ENCODE assay signal across 1 cellular context in the genomic region with DNA sequence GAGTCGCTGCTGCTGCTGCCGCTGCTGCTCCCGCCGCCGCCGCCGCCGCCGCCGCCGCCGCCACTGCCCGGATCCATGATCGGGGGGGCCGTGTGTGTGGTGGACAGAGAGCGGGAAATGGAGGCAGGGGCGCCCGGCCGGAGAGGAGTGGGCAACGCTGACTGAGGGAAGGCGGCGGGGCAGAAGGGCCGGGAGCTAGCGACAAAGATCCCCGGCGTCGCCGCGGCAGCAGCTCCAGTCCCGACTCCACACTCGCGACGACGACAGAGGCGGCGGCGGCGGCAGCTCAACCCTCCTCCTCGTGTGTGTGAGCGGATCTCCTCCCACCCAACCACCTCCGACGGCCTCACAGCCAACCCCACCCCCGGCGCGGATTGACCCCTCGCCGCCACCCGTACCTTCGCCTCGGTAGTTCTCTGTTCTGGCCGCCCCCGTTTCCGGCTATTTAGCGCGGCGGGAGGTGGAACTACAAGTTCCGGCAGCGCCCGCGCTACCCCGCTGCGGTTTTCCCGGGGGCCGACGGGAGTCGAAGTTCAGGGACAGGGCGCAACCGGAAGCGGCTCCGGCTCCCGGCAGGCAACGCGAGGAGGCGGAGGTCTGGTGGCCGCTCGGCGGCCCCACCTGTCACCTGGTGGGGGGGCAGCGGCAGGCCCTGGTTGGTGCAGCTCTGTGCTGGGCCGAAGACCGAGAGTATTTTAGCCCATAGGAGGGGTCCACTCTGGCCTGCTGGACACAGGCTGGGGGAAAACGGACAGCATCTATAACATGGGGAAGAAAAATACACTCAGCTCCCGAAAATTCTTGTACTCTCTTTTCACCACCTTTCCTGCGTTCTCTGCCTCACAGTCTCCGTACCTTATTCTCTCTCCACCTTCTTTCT.
TF ChIP-seq lines count a peak whose summit lies in the region.

A gene (minus strand): TSS at position 313 of the 880 bp plus-strand sequence. CDS start 236 bp downstream, at position 77.

TF ChIP-seq in GM12878, 131 proteins besides CTCF, POLR2A, EP300 and RAD21 (continued from another document and continues in another):
- TF ChIP-seq, protein P1, sequence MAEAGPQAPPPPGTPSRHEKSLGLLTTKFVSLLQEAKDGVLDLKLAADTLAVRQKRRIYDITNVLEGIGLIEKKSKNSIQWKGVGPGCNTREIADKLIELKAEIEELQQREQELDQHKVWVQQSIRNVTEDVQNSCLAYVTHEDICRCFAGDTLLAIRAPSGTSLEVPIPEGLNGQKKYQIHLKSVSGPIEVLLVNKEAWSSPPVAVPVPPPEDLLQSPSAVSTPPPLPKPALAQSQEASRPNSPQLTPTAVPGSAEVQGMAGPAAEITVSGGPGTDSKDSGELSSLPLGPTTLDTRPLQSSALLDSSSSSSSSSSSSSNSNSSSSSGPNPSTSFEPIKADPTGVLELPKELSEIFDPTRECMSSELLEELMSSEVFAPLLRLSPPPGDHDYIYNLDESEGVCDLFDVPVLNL (IDR thresholded peaks at IDR 0.05; ENCODE audit: low read depth, low read length): no peak; the same call in 1 of the 2 replicates
- no peak for TF ChIP-seq FOS (IDR thresholded peaks at IDR 0.05; ENCODE audit: borderline replicate concordance, extremely low read depth, insufficient read length)
- TF ChIP-seq ESRRA (IDR thresholded peaks at IDR 0.05; ENCODE audit: low read length): 0 out of 2 replicates have a peak, but pooled peaks have one; percentile 36
- peak; percentile 32; the same call in 1 of the 2 replicates for TF ChIP-seq LARP7 (IDR thresholded peaks at IDR 0.05)
- TF ChIP-seq, protein P2, sequence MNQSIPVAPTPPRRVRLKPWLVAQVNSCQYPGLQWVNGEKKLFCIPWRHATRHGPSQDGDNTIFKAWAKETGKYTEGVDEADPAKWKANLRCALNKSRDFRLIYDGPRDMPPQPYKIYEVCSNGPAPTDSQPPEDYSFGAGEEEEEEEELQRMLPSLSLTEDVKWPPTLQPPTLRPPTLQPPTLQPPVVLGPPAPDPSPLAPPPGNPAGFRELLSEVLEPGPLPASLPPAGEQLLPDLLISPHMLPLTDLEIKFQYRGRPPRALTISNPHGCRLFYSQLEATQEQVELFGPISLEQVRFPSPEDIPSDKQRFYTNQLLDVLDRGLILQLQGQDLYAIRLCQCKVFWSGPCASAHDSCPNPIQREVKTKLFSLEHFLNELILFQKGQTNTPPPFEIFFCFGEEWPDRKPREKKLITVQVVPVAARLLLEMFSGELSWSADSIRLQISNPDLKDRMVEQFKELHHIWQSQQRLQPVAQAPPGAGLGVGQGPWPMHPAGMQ (IDR thresholded peaks at IDR 0.05; ENCODE audit: borderline replicate concordance): no peak
- peak; percentile 83 for TF ChIP-seq CREB1 (IDR thresholded peaks at IDR 0.05; ENCODE audit: low read depth)
- TF ChIP-seq POU2F2 (IDR thresholded peaks at IDR 0.05; ENCODE audit: borderline replicate concordance, low read depth, low read length): 0 out of 3 replicates have a peak, but pooled peaks have one; percentile 0
- no peak for TF ChIP-seq NFXL1 (IDR thresholded peaks at IDR 0.05; ENCODE audit: borderline replicate concordance)
- TF ChIP-seq MEF2B (IDR thresholded peaks at IDR 0.05; ENCODE audit: partially characterized antibody, poor library complexity, severe bottlenecking): peak; percentile 31
- peak; percentile 28; the same call in 1 of the 2 replicates for TF ChIP-seq MTA2 (IDR thresholded peaks at IDR 0.05; ENCODE audit: low read depth)
- TF ChIP-seq CEBPB (IDR thresholded peaks at IDR 0.05; ENCODE audit: borderline replicate concordance in 1 of 2, low read depth in 2 of 2, low read length in 2 of 2): no peak
- TF ChIP-seq MXI1 (IDR thresholded peaks at IDR 0.05; ENCODE audit: low read depth, low read length): peak; percentile 77
- no peak for TF ChIP-seq SPI1 (IDR thresholded peaks at IDR 0.05; ENCODE audit: borderline replicate concordance, insufficient read depth, low read depth, low read length)
- no peak for TF ChIP-seq RCOR1 (conservative IDR thresholded peaks at IDR 0.05; ENCODE audit: low read depth, low read length)
- no peak for TF ChIP-seq CHD4 (IDR thresholded peaks at IDR 0.05)
- TF ChIP-seq ZNF274 (IDR thresholded peaks at IDR 0.05; ENCODE audit: insufficient read depth, insufficient read length): no peak
- TF ChIP-seq STAT3 (IDR thresholded peaks at IDR 0.05; ENCODE audit: low read depth, low read length): no peak
- TF ChIP-seq ATF7 (IDR thresholded peaks at IDR 0.05; ENCODE audit: low read depth): peak; percentile 72
- TF ChIP-seq, protein P3, sequence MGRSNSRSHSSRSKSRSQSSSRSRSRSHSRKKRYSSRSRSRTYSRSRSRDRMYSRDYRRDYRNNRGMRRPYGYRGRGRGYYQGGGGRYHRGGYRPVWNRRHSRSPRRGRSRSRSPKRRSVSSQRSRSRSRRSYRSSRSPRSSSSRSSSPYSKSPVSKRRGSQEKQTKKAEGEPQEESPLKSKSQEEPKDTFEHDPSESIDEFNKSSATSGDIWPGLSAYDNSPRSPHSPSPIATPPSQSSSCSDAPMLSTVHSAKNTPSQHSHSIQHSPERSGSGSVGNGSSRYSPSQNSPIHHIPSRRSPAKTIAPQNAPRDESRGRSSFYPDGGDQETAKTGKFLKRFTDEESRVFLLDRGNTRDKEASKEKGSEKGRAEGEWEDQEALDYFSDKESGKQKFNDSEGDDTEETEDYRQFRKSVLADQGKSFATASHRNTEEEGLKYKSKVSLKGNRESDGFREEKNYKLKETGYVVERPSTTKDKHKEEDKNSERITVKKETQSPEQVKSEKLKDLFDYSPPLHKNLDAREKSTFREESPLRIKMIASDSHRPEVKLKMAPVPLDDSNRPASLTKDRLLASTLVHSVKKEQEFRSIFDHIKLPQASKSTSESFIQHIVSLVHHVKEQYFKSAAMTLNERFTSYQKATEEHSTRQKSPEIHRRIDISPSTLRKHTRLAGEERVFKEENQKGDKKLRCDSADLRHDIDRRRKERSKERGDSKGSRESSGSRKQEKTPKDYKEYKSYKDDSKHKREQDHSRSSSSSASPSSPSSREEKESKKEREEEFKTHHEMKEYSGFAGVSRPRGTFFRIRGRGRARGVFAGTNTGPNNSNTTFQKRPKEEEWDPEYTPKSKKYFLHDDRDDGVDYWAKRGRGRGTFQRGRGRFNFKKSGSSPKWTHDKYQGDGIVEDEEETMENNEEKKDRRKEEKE (IDR thresholded peaks at IDR 0.05): no peak
- TF ChIP-seq EED (IDR thresholded peaks at IDR 0.05; ENCODE audit: low read depth): peak; percentile 40; the same call in 1 of the 2 replicates
- no peak for TF ChIP-seq PML (IDR thresholded peaks at IDR 0.05; ENCODE audit: low read length)
- peak; percentile 93 for TF ChIP-seq TCF3 (IDR thresholded peaks at IDR 0.05; ENCODE audit: borderline replicate concordance, insufficient read depth, low read depth, low read length)
- peak; percentile 97 for TF ChIP-seq TARDBP (IDR thresholded peaks at IDR 0.05; ENCODE audit: borderline replicate concordance)
- TF ChIP-seq, protein P4, sequence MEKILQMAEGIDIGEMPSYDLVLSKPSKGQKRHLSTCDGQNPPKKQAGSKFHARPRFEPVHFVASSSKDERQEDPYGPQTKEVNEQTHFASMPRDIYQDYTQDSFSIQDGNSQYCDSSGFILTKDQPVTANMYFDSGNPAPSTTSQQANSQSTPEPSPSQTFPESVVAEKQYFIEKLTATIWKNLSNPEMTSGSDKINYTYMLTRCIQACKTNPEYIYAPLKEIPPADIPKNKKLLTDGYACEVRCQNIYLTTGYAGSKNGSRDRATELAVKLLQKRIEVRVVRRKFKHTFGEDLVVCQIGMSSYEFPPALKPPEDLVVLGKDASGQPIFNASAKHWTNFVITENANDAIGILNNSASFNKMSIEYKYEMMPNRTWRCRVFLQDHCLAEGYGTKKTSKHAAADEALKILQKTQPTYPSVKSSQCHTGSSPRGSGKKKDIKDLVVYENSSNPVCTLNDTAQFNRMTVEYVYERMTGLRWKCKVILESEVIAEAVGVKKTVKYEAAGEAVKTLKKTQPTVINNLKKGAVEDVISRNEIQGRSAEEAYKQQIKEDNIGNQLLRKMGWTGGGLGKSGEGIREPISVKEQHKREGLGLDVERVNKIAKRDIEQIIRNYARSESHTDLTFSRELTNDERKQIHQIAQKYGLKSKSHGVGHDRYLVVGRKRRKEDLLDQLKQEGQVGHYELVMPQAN (conservative IDR thresholded peaks at IDR 0.05): peak; percentile 75
- TF ChIP-seq YY1 (IDR thresholded peaks at IDR 0.05; ENCODE audit: low read depth, low read length): peak; percentile 82
- TF ChIP-seq ZNF217 (IDR thresholded peaks at IDR 0.05): no peak
- TF ChIP-seq, protein P5, sequence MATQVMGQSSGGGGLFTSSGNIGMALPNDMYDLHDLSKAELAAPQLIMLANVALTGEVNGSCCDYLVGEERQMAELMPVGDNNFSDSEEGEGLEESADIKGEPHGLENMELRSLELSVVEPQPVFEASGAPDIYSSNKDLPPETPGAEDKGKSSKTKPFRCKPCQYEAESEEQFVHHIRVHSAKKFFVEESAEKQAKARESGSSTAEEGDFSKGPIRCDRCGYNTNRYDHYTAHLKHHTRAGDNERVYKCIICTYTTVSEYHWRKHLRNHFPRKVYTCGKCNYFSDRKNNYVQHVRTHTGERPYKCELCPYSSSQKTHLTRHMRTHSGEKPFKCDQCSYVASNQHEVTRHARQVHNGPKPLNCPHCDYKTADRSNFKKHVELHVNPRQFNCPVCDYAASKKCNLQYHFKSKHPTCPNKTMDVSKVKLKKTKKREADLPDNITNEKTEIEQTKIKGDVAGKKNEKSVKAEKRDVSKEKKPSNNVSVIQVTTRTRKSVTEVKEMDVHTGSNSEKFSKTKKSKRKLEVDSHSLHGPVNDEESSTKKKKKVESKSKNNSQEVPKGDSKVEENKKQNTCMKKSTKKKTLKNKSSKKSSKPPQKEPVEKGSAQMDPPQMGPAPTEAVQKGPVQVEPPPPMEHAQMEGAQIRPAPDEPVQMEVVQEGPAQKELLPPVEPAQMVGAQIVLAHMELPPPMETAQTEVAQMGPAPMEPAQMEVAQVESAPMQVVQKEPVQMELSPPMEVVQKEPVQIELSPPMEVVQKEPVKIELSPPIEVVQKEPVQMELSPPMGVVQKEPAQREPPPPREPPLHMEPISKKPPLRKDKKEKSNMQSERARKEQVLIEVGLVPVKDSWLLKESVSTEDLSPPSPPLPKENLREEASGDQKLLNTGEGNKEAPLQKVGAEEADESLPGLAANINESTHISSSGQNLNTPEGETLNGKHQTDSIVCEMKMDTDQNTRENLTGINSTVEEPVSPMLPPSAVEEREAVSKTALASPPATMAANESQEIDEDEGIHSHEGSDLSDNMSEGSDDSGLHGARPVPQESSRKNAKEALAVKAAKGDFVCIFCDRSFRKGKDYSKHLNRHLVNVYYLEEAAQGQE (IDR thresholded peaks at IDR 0.05; ENCODE audit: low read depth, low read length): no peak
- peak in 1 of 2 experiments; percentile 80; a peak in 2 of 3 replicates for TF ChIP-seq EGR1 (IDR thresholded peaks at IDR 0.05; ENCODE audit: borderline replicate concordance in 1 of 2, low read depth in 2 of 2, low read length in 2 of 2)
- TF ChIP-seq, protein P6, sequence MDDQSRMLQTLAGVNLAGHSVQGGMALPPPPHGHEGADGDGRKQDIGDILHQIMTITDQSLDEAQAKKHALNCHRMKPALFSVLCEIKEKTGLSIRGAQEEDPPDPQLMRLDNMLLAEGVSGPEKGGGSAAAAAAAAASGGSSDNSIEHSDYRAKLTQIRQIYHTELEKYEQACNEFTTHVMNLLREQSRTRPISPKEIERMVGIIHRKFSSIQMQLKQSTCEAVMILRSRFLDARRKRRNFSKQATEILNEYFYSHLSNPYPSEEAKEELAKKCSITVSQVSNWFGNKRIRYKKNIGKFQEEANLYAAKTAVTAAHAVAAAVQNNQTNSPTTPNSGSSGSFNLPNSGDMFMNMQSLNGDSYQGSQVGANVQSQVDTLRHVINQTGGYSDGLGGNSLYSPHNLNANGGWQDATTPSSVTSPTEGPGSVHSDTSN (IDR thresholded peaks at IDR 0.05; ENCODE audit: insufficient replicate concordance, low read depth, low read length): no peak
- TF ChIP-seq ZNF24 (IDR thresholded peaks at IDR 0.05): no peak
- peak; percentile 48 for TF ChIP-seq RAD51 (IDR thresholded peaks at IDR 0.05)
- TF ChIP-seq, protein P7, sequence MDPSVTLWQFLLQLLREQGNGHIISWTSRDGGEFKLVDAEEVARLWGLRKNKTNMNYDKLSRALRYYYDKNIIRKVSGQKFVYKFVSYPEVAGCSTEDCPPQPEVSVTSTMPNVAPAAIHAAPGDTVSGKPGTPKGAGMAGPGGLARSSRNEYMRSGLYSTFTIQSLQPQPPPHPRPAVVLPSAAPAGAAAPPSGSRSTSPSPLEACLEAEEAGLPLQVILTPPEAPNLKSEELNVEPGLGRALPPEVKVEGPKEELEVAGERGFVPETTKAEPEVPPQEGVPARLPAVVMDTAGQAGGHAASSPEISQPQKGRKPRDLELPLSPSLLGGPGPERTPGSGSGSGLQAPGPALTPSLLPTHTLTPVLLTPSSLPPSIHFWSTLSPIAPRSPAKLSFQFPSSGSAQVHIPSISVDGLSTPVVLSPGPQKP (IDR thresholded peaks at IDR 0.05; ENCODE audit: low read depth, low read length): peak; percentile 97
- TF ChIP-seq, protein P8, sequence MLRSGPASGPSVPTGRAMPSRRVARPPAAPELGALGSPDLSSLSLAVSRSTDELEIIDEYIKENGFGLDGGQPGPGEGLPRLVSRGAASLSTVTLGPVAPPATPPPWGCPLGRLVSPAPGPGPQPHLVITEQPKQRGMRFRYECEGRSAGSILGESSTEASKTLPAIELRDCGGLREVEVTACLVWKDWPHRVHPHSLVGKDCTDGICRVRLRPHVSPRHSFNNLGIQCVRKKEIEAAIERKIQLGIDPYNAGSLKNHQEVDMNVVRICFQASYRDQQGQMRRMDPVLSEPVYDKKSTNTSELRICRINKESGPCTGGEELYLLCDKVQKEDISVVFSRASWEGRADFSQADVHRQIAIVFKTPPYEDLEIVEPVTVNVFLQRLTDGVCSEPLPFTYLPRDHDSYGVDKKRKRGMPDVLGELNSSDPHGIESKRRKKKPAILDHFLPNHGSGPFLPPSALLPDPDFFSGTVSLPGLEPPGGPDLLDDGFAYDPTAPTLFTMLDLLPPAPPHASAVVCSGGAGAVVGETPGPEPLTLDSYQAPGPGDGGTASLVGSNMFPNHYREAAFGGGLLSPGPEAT (IDR thresholded peaks at IDR 0.05; ENCODE audit: low read depth): peak; percentile 55; the same call in 1 of the 2 replicates
- TF ChIP-seq, protein P9, sequence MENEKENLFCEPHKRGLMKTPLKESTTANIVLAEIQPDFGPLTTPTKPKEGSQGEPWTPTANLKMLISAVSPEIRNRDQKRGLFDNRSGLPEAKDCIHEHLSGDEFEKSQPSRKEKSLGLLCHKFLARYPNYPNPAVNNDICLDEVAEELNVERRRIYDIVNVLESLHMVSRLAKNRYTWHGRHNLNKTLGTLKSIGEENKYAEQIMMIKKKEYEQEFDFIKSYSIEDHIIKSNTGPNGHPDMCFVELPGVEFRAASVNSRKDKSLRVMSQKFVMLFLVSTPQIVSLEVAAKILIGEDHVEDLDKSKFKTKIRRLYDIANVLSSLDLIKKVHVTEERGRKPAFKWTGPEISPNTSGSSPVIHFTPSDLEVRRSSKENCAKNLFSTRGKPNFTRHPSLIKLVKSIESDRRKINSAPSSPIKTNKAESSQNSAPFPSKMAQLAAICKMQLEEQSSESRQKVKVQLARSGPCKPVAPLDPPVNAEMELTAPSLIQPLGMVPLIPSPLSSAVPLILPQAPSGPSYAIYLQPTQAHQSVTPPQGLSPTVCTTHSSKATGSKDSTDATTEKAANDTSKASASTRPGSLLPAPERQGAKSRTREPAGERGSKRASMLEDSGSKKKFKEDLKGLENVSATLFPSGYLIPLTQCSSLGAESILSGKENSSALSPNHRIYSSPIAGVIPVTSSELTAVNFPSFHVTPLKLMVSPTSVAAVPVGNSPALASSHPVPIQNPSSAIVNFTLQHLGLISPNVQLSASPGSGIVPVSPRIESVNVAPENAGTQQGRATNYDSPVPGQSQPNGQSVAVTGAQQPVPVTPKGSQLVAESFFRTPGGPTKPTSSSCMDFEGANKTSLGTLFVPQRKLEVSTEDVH (IDR thresholded peaks at IDR 0.05; ENCODE audit: low read depth, partially characterized antibody): peak; percentile 19
- peak; percentile 100 for TF ChIP-seq CBFB (IDR thresholded peaks at IDR 0.05; ENCODE audit: low read depth)
- TF ChIP-seq GATAD2B (conservative IDR thresholded peaks at IDR 0.05; ENCODE audit: low read depth): peak; percentile 23; the same call in 1 of the 2 replicates
